Comparison of ENCODE assay signal across 1 cellular context in genomic region chr21:15795533-15795932, GRCh38.
TF ChIP-seq lines count a peak whose summit lies in the region.

No MANE protein-coding gene starts in this region.

TF ChIP-seq in GM23338, 12 proteins besides CTCF, POLR2A, EP300 and RAD21 (continued from another document):
- TF ChIP-seq, protein P1, sequence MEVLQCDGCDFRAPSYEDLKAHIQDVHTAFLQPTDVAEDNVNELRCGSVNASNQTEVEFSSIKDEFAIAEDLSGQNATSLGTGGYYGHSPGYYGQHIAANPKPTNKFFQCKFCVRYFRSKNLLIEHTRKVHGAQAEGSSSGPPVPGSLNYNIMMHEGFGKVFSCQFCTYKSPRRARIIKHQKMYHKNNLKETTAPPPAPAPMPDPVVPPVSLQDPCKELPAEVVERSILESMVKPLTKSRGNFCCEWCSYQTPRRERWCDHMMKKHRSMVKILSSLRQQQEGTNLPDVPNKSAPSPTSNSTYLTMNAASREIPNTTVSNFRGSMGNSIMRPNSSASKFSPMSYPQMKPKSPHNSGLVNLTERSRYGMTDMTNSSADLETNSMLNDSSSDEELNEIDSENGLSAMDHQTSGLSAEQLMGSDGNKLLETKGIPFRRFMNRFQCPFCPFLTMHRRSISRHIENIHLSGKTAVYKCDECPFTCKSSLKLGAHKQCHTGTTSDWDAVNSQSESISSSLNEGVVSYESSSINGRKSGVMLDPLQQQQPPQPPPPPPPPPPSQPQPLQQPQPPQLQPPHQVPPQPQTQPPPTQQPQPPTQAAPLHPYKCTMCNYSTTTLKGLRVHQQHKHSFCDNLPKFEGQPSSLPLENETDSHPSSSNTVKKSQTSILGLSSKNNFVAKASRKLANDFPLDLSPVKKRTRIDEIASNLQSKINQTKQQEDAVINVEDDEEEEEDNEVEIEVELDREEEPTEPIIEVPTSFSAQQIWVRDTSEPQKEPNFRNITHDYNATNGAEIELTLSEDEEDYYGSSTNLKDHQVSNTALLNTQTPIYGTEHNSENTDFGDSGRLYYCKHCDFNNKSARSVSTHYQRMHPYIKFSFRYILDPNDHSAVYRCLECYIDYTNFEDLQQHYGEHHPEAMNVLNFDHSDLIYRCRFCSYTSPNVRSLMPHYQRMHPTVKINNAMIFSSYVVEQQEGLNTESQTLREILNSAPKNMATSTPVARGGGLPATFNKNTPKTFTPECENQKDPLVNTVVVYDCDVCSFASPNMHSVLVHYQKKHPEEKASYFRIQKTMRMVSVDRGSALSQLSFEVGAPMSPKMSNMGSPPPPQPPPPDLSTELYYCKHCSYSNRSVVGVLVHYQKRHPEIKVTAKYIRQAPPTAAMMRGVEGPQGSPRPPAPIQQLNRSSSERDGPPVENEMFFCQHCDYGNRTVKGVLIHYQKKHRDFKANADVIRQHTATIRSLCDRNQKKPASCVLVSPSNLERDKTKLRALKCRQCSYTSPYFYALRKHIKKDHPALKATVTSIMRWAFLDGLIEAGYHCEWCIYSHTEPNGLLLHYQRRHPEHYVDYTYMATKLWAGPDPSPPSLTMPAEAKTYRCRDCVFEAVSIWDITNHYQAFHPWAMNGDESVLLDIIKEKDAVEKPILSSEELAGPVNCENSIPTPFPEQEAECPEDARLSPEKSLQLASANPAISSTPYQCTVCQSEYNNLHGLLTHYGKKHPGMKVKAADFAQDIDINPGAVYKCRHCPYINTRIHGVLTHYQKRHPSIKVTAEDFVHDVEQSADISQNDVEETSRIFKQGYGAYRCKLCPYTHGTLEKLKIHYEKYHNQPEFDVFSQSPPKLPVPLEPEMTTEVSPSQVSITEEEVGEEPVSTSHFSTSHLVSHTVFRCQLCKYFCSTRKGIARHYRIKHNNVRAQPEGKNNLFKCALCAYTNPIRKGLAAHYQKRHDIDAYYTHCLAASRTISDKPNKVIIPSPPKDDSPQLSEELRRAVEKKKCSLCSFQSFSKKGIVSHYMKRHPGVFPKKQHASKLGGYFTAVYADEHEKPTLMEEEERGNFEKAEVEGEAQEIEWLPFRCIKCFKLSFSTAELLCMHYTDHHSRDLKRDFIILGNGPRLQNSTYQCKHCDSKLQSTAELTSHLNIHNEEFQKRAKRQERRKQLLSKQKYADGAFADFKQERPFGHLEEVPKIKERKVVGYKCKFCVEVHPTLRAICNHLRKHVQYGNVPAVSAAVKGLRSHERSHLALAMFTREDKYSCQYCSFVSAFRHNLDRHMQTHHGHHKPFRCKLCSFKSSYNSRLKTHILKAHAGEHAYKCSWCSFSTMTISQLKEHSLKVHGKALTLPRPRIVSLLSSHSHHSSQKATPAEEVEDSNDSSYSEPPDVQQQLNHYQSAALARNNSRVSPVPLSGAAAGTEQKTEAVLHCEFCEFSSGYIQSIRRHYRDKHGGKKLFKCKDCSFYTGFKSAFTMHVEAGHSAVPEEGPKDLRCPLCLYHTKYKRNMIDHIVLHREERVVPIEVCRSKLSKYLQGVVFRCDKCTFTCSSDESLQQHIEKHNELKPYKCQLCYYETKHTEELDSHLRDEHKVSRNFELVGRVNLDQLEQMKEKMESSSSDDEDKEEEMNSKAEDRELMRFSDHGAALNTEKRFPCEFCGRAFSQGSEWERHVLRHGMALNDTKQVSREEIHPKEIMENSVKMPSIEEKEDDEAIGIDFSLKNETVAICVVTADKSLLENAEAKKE (CRISPR knock-in tag; IDR thresholded peaks at IDR 0.05): no peak
TF ChIP-seq in GM23338: peak in this region for 0.
